8 cellular contexts compared by ENCODE assay signal in the genomic region with DNA sequence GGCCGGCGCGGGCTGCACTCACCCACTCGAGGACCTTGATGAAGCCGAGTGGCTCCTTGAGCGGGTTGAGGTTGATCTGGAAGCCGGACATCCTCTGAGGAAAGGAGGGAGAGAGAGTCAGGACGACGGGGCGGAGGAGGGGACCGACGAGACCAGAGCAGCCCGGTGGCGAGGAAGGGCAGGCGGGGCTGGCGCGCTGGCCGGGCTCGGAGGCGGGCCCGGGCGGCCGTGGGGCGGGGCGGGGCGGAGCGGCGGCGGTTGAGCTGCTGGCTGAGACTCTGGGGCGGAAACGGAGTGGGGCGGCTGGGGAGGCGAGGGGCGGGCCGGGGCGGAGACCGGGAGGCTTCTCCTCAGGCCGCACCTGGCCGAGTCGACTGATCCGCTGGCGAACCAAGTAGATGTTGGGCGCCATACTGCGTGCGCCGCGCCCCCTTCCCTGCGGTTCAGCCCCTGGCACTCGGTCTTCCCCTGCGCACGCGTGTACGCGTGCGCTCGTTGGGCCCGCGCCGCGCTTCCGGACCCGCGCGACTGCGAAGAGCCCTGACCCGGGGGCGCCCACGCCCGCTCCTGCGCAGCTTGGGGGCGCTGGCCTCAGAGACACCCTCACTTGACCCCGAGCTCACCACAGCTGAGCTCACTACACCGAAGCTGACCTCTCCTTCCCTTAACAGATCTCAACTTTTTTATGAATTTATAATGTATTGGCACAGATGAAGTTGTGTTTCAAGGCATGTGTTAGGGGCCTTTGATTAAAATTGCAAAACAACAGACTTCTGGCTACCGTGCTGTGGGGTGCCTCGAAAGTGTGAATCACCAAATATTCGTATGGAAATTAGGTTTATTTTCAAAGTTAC. TPM values are rescaled to one million over a fixed set of nuclear protein-coding genes. Genes with fewer than 3 reads are reported as not detected.
DNase-seq lines count a peak whose midpoint lies in the region; ATAC-seq and TF ChIP-seq lines count a peak whose summit lies in the region.

Gene SYPL1, minus strand, starts transcription at position 195 of the 854 bp plus-strand sequence. Its CDS starts 104 bp downstream, at position 91.

- BruUV-seq in A673 (replicated peaks; lab: Mats Ljungman, UMichigan): no TSS peak

- H3K36me3 ChIP-seq in A673 (ENCODE audit: insufficient read depth, low read length, poor library complexity, severe bottlenecking) (no peaks in the 10 kb centered on the region), breast epithelium (no peaks in the 10 kb centered on the region)

- H3K9me3 ChIP-seq in A673 (ENCODE audit: low read depth, low read length, poor library complexity, severe bottlenecking) (no peaks in the 10 kb centered on the region), breast epithelium (no peaks in the 10 kb centered on the region)

- H3K27ac ChIP-seq in A673 (ENCODE audit: low read depth, low read length, poor library complexity, severe bottlenecking) (peak within 1 kb of the TSS; percentile 94), VCaP (peak within 1 kb of the TSS; percentile 99), breast epithelium (peak within 1 kb of the TSS; percentile 99)

- DNase-seq in A673 (ENCODE audit: low spot score): peak; percentile 95
- peak; percentile 92 for DNase-seq in NCI-H2171 treated with DMSO at 0.1 percent for 48 hours (lab: John Stamatoyannopoulos, UW)
- DNase-seq in breast epithelium (ENCODE audit: low spot score in 2 of 2): peak; percentile 90 to 94
- DNase-seq in iPS-NIHi7 (ENCODE audit: extremely low spot score): peak; percentile 97
- DNase-seq in smooth muscle cell of the brain vasculature (ENCODE audit: low read depth, low spot score): peak; percentile 73

- H3K4me1 ChIP-seq in A673 (ENCODE audit: insufficient read depth, low read length, poor library complexity, severe bottlenecking) (peaks cover 20% of the 10 kb centered on the region), breast epithelium (peaks cover 0 to 8% of the 10 kb centered on the region in 2 donors)

- intact Hi-C loops in A673 (cut with micrococcal nuclease; ENCODE audit: unreplicated experiment): no loop called here
- intact Hi-C loops in breast epithelium (cut with DNase I; ENCODE audit: low total_unique reads): loop anchor here (2.0 kb wide), 1 partner anchor 44 kb away; no protein-coding TSS in a partner anchor

- no peaks in the 10 kb centered on the region for H3K27me3 ChIP-seq in A673 (replicated peaks; ENCODE audit: insufficient read depth, low read depth, low read length, poor library complexity)
- H3K27me3 ChIP-seq in breast epithelium: no peaks in the 10 kb centered on the region

- TF ChIP-seq CTCF in A673 (conservative IDR thresholded peaks at IDR 0.05; ENCODE audit: low read depth, low read length) (0 out of 2 replicates have a peak, but pooled peaks have one; percentile 17), VCaP (conservative IDR thresholded peaks at IDR 0.05) (no peak), breast epithelium (IDR thresholded peaks at IDR 0.05) (peak in 1 of 3 donors; percentile 25)

- H3K4me3 ChIP-seq in A673 (ENCODE audit: low read depth, low read length, poor library complexity, severe bottlenecking) (peak within 1 kb of the TSS; percentile 88), breast epithelium (peak within 1 kb of the TSS; percentile 65 to 92 (median 83))

- TF ChIP-seq POLR2A in breast epithelium (IDR thresholded peaks at IDR 0.05): peak; percentile 17

- POLR2A ChIA-PET in A673 (lab: Charles Lee; ENCODE audit: low non-redundant PET): interaction anchor here (0.6 to 0.7 kb wide), 2 partner anchors 39 to 304 kb away, joined by 3 to 13 read pairs; no protein-coding TSS in a partner anchor

- CTCF ChIA-PET in A673 (lab: Charles Lee): interaction anchor here (0.6 kb wide), 1 partner anchor 711 kb away, joined by 6 read pairs; no protein-coding TSS in a partner anchor

- ATAC-seq in GM18861 (IDR thresholded peaks at IDR 0.05; ENCODE audit: unreplicated experiment): peak; percentile 61
- peak; percentile 64 for ATAC-seq in HG03097 (IDR thresholded peaks at IDR 0.05; ENCODE audit: low FRiP score, unreplicated experiment)

RNA-seq across cellular contexts. Expression of gene SYPL1, which starts in this region (rescaled TPM):
- total RNA-seq in A673 (2021) (64.4 and 76.4 TPM in 2 replicates), breast epithelium (100 to 1,000 TPM in 1 of 3 donors, 10 to 100 TPM in 2; 96.2 to 116 (median 98.3) TPM)

Comparison
In these comparisons a context has a peak if more than half of its experiments do, and no peak if none do; other contexts are left out.
1. Peak in every context shown above with its lines: DNase-seq, ATAC-seq, H3K4me3 ChIP-seq and H3K27ac ChIP-seq.